In genomic region chr19:56670961-56671612, GRCh38 we compare ENCODE assay signal across 10 cellular contexts. TPM values are rescaled to one million over a fixed set of nuclear protein-coding genes. Genes with fewer than 3 reads are reported as not detected.
DNase-seq lines count a peak whose midpoint lies in the region; ATAC-seq and TF ChIP-seq lines count a peak whose summit lies in the region.
"Had no signal": no experiment of that assay in that cellular context is flagged by ENCODE, and none has a peak within 500 bp of the region (broad histone marks: within the 10 kb centered on the region; RNA-seq: fewer than 3 reads in every experiment).

No MANE protein-coding gene starts in this region.

- peak; percentile 41 to 63 (median 52) for ATAC-seq in T-cell (replicated peaks in 1 of 4)
- ATAC-seq in esophagus mucosa: peak; percentile 13
- no peak for ATAC-seq in GM18868 (IDR thresholded peaks at IDR 0.05; ENCODE audit: unreplicated experiment)
- no peak for ATAC-seq in HG03432 (IDR thresholded peaks at IDR 0.05; ENCODE audit: unreplicated experiment)

- H3K27ac Mint-ChIP-seq in CD8-positive, alpha-beta memory T cell: peak overlapping the region in 5 of 8 donors; percentile 65 to 87 (median 71)
- H3K27ac Mint-ChIP-seq in T-cell: peak overlapping the region; percentile 71 to 88

- H3K36me3 ChIP-seq in CD8-positive, alpha-beta memory T cell (ENCODE audit: insufficient read depth, low read length): no peaks in the 10 kb centered on the region
- no peaks in the 10 kb centered on the region for H3K36me3 ChIP-seq in parathyroid adenoma (ENCODE audit: control insufficient read depth, insufficient read depth, low read length)

- H2AFZ ChIP-seq in parathyroid adenoma: peak overlapping the region; percentile 88

- H3K9me3 ChIP-seq in CD8-positive, alpha-beta memory T cell (ENCODE audit: low read length): peaks cover 5% of the 10 kb centered on the region
- no peaks in the 10 kb centered on the region for H3K9me3 ChIP-seq in parathyroid adenoma (ENCODE audit: control insufficient read depth, low read length)

- H3K27ac ChIP-seq in CD8-positive, alpha-beta memory T cell (ENCODE audit: low read depth, low read length): no peak overlapping the region
- H3K27ac ChIP-seq in parathyroid adenoma: peak overlapping the region; percentile 20

- H3K4me1 Mint-ChIP-seq in CD8-positive, alpha-beta memory T cell: peaks cover 7 to 21% (median 8%) of the 10 kb centered on the region in 3 donors
- H3K4me1 Mint-ChIP-seq in T-cell: peaks cover 0 to 12% (median 10%) of the 10 kb centered on the region in 3 donors

- peak overlapping the region; percentile 72 for H3K4me2 ChIP-seq in parathyroid adenoma (ENCODE audit: low read length)

- peaks cover 0 to 33% (median 28%) of the 10 kb centered on the region in 5 donors for H3K9me3 Mint-ChIP-seq in CD8-positive, alpha-beta memory T cell
- H3K9me3 Mint-ChIP-seq in T-cell: peaks cover 4 to 9% (median 7%) of the 10 kb centered on the region in 3 donors

- peaks cover 5% of the 10 kb centered on the region for H3K4me1 ChIP-seq in CD8-positive, alpha-beta memory T cell (ENCODE audit: insufficient read depth, low read length)
- H3K4me1 ChIP-seq in parathyroid adenoma: peaks cover 8% of the 10 kb centered on the region

- H3K36me3 Mint-ChIP-seq in CD8-positive, alpha-beta memory T cell: peaks cover 0 to 4% (median 3%) of the 10 kb centered on the region in 3 donors
- H3K36me3 Mint-ChIP-seq in T-cell: peaks cover 6% of the 10 kb centered on the region

- H3K9ac ChIP-seq in parathyroid adenoma: no peak overlapping the region

- H3K27me3 ChIP-seq in CD8-positive, alpha-beta memory T cell (ENCODE audit: insufficient read depth, low read length, poor library complexity, severe bottlenecking): no peaks in the 10 kb centered on the region
- H3K27me3 ChIP-seq in parathyroid adenoma (ENCODE audit: control insufficient read depth, insufficient read depth, low read length): no peaks in the 10 kb centered on the region

- DNase-seq in CD8-positive, alpha-beta memory T cell: no peak
- DNase-seq in T-cell (peak in 1 of 34 experiments; percentile 0), dermis blood vessel endothelial cell (no peak), NCI-H510A treated with DMSO at 0.1 percent for 48 hours (lab: John Stamatoyannopoulos, UW) (no peak)
- DNase-seq: NCI-H1436 treated with DMSO at 0.1 percent for 48 hours had no signal

- CTCF ChIA-PET in CD8-positive, alpha-beta memory T cell (lab: Charles Lee): no interaction called here
- CTCF ChIA-PET in T-cell (lab: Charles Lee): no interaction called here

- TF ChIP-seq CTCF in parathyroid adenoma (IDR thresholded peaks at IDR 0.05): no peak

- peaks cover 4 to 8% of the 10 kb centered on the region in 2 donors for H3K27me3 Mint-ChIP-seq in CD8-positive, alpha-beta memory T cell
- peaks cover 2 to 3% of the 10 kb centered on the region in 2 donors for H3K27me3 Mint-ChIP-seq in T-cell

- POLR2A ChIA-PET in CD8-positive, alpha-beta memory T cell (lab: Charles Lee): no interaction called here
- POLR2A ChIA-PET in T-cell (lab: Charles Lee): no interaction called here

- peak overlapping the region; percentile 40 for H3K4me3 ChIP-seq in CD8-positive, alpha-beta memory T cell (ENCODE audit: low read length)
- H3K4me3 ChIP-seq in parathyroid adenoma (ENCODE audit: low read depth, low read length): peak overlapping the region; percentile 71

- no peaks in the 10 kb centered on the region for H3K79me2 ChIP-seq in parathyroid adenoma

- peak overlapping the region; percentile 10 to 89 (median 86) for H3K4me3 Mint-ChIP-seq in CD8-positive, alpha-beta memory T cell
- H3K4me3 Mint-ChIP-seq in T-cell: peak overlapping the region; percentile 78 to 86 (median 85)

RNA-seq across cellular contexts. Expression of gene ZNF835, which starts 0.5 kb away (rescaled TPM):
- 1 to 10 TPM; 4.1 to 4.7 TPM for total RNA-seq in CD8-positive, alpha-beta memory T cell
- polyA plus RNA-seq in CD8-positive, alpha-beta memory T cell: 1.3 TPM
- 10 to 100 TPM in 1 of 5 donors, 1 to 10 TPM in 2, under 1 TPM in 2; 0.28 to 11.7 (median 4.0) TPM for total RNA-seq in T-cell
- 0.04 TPM for total RNA-seq in esophagus mucosa
- total RNA-seq in dermis blood vessel endothelial cell: 0.65 and 0.68 TPM in 2 replicates
- total RNA-seq: fibroblast of villous mesenchyme had no signal

RNA-seq across cellular contexts. Expression of gene SMIM17, which starts 28.1 kb away (rescaled TPM):
- total RNA-seq in CD8-positive, alpha-beta memory T cell: not detected
- not detected for polyA plus RNA-seq in CD8-positive, alpha-beta memory T cell
- total RNA-seq in T-cell (not detected), esophagus mucosa (not detected), dermis blood vessel endothelial cell (0.17 and 0.33 TPM in 2 replicates)

Comparison
In these comparisons a context has a peak if more than half of its experiments do, and no peak if none do; other contexts are left out.
1. ATAC-seq: peak in T-cell (4 of 4) and esophagus mucosa (single experiment); none in GM18868 (single experiment) and HG03432 (single experiment).